In genomic region chr5:162174358-162174757, GRCh38 we compare ENCODE assay signal across 15 cellular contexts.
"Had no signal": no experiment of that assay in that cellular context is flagged by ENCODE, and none has a peak within 500 bp of the region (broad histone marks: within the 10 kb centered on the region; RNA-seq: fewer than 3 reads in every experiment).

No MANE protein-coding gene starts in this region.

- H3K27me3 Mint-ChIP-seq: activated B cell treated with CpG ODN at 0.5 μM for 24 hours; activated CD8-positive, alpha-beta T cell treated with anti-CD3 and anti-CD28 coated beads for 36 hours; activated naive CD4-positive, alpha-beta T cell treated with anti-CD3 and anti-CD28 coated beads, Interleukin-2, amount 50 U/mL, for 24 hours; natural killer cell treated with Interleukin-12 subunit alpha and Interleukin-12 subunit beta and Interleukin-15 and Interleukin-18, amount 100 ng/mL, for 72 hours had no signal

- H3K27me3 ChIP-seq: colonic mucosa, esophagus muscularis mucosa, uterus had no signal

- H3K27ac ChIP-seq: colonic mucosa, esophagus muscularis mucosa, uterus had no signal

- H3K4me3 ChIP-seq: colonic mucosa, esophagus muscularis mucosa, uterus had no signal

- H3K36me3 ChIP-seq: colonic mucosa, esophagus muscularis mucosa, uterus had no signal

- H3K4me1 ChIP-seq: colonic mucosa, esophagus muscularis mucosa, uterus had no signal

- ATAC-seq: activated CD8-positive, alpha-beta T cell treated with anti-CD3 and anti-CD28 coated beads for 36 hours; activated T-cell treated with anti-CD3 and anti-CD28 coated beads, Interleukin-2, amount 50 U/mL, for 4 hours; natural killer cell treated with Interleukin-12 subunit alpha and Interleukin-12 subunit beta and Interleukin-15 and Interleukin-18, amount 100 ng/mL, for 72 hours; stimulated activated effector memory CD8-positive, alpha-beta T cell treated with anti-CD3 and anti-CD28 coated beads, Interleukin-12 subunit alpha, Interleukin-12 subunit beta, amount 100 ng/mL, for 72 hours had no signal

- H3K4me3 Mint-ChIP-seq: activated B cell treated with CpG ODN at 0.5 μM for 24 hours; activated CD8-positive, alpha-beta T cell treated with anti-CD3 and anti-CD28 coated beads for 36 hours; activated naive CD4-positive, alpha-beta T cell treated with anti-CD3 and anti-CD28 coated beads, Interleukin-2, amount 50 U/mL, for 24 hours; activated T-cell treated with anti-CD3 and anti-CD28 coated beads, Interleukin-2, amount 50 U/mL, for 4 hours; natural killer cell treated with Interleukin-12 subunit alpha and Interleukin-12 subunit beta and Interleukin-15 and Interleukin-18, amount 100 ng/mL, for 72 hours; stimulated activated effector memory CD8-positive, alpha-beta T cell treated with anti-CD3 and anti-CD28 coated beads, Interleukin-12 subunit alpha, Interleukin-12 subunit beta, amount 100 ng/mL, for 72 hours had no signal

- H3K9me3 Mint-ChIP-seq: activated CD8-positive, alpha-beta T cell treated with anti-CD3 and anti-CD28 coated beads for 36 hours had no signal

- DNase-seq: activated B cell treated with CpG ODN at 0.5 μM for 24 hours; activated CD4-positive, alpha-beta T cell treated with anti-CD3 and anti-CD28 coated beads for 48 hours; activated CD8-positive, alpha-beta T cell treated with anti-CD3 and anti-CD28 coated beads for 36 hours; activated effector memory CD4-positive, alpha-beta T cell treated with Interleukin-2 at 50 U/mL for 16 hours; activated T-cell treated with anti-CD3 and anti-CD28 coated beads, Interleukin-2, amount 50 U/mL, for 4 hours; caudate nucleus; colonic mucosa; hippocampal formation; kidney glomerular epithelial cell; T-helper 9 cell; uterus had no signal

- H3K9me3 ChIP-seq: colonic mucosa, esophagus muscularis mucosa, uterus had no signal

- H3K4me1 Mint-ChIP-seq: activated B cell treated with CpG ODN at 0.5 μM for 24 hours; activated naive CD4-positive, alpha-beta T cell treated with anti-CD3 and anti-CD28 coated beads, Interleukin-2, amount 50 U/mL, for 24 hours; stimulated activated effector memory CD8-positive, alpha-beta T cell treated with anti-CD3 and anti-CD28 coated beads, Interleukin-12 subunit alpha, Interleukin-12 subunit beta, amount 100 ng/mL, for 72 hours had no signal

- H3K36me3 Mint-ChIP-seq: activated naive CD4-positive, alpha-beta T cell treated with anti-CD3 and anti-CD28 coated beads, Interleukin-2, amount 50 U/mL, for 24 hours; natural killer cell treated with Interleukin-12 subunit alpha and Interleukin-12 subunit beta and Interleukin-15 and Interleukin-18, amount 100 ng/mL, for 72 hours; stimulated activated effector memory CD8-positive, alpha-beta T cell treated with anti-CD3 and anti-CD28 coated beads, Interleukin-12 subunit alpha, Interleukin-12 subunit beta, amount 100 ng/mL, for 72 hours had no signal

- H3K27ac Mint-ChIP-seq: activated B cell treated with CpG ODN at 0.5 μM for 24 hours; activated CD8-positive, alpha-beta T cell treated with anti-CD3 and anti-CD28 coated beads for 36 hours; activated naive CD4-positive, alpha-beta T cell treated with anti-CD3 and anti-CD28 coated beads, Interleukin-2, amount 50 U/mL, for 24 hours; natural killer cell treated with Interleukin-12 subunit alpha and Interleukin-12 subunit beta and Interleukin-15 and Interleukin-18, amount 100 ng/mL, for 72 hours; stimulated activated effector memory CD8-positive, alpha-beta T cell treated with anti-CD3 and anti-CD28 coated beads, Interleukin-12 subunit alpha, Interleukin-12 subunit beta, amount 100 ng/mL, for 72 hours had no signal
